In the genomic region with DNA sequence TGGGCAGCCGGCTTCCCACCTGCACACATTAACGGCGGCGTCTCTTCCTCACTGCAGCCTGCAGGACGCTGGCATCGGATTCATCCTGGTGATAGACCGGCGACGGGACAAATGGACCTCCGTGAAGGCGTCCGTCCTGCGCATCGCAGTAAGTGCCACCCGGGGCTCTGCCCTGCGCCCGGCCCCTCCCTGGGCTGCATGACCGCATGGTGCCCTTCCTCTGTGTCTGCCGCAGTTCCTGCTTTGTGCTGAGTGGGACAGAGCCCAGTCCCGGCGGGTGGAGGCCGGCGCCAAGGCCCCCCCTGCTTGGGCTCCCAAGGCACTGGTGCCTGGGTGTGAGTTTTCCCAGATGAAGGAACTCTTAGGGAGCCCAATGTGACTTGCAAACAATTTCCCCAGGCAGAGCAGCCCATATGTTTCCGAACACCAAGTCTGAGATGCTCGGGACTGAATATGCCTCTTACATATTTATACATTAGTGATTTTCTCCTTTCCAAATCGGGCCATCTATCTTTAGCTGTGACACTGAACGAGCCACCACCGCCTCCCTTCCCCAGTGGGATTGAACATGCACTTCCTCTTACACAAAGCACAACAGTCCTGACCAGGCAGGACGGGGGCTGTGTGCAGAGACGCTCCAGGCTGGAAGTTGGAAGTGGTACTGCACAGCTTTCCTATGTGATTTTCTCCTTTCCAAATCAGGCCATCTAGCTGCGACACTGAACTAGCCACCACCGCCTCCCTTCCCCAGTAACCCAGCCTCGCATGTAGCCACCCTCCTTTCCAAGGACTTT, we compare ENCODE assay signal across 15 cellular contexts.
DNase-seq lines count a peak whose midpoint lies in the region; ATAC-seq and TF ChIP-seq lines count a peak whose summit lies in the region.
"Had no signal": no experiment of that assay in that cellular context is flagged by ENCODE, and none has a peak within 500 bp of the region (broad histone marks: within the 10 kb centered on the region; RNA-seq: fewer than 3 reads in every experiment).

No MANE protein-coding gene starts in this region.

- peak in 3 of 4 donors; percentile 16 to 26 (median 26) for ATAC-seq in psoas muscle
- no peak for ATAC-seq in GM18511 (IDR thresholded peaks at IDR 0.05; ENCODE audit: unreplicated experiment)
- ATAC-seq in HG03342 (IDR thresholded peaks at IDR 0.05; ENCODE audit: unreplicated experiment): no peak
- no peak for ATAC-seq in GM19324 (IDR thresholded peaks at IDR 0.05; ENCODE audit: low FRiP score, unreplicated experiment)
- ATAC-seq: naive thymus-derived CD4-positive, alpha-beta T cell had no signal

- H3K27me3 ChIP-seq in A673 (replicated peaks; ENCODE audit: insufficient read depth, low read depth, low read length, poor library complexity) (peaks cover 64% of the 10 kb centered on the region), ascending aorta (no peaks in the 10 kb centered on the region), psoas muscle (ENCODE audit: insufficient read depth in 3 of 3, low read length in 2 of 3) (peaks cover 0 to 83% (median 20%) of the 10 kb centered on the region in 3 donors)
- H3K27me3 ChIP-seq: tibial nerve had no signal

- BruUV-seq in A673 (replicated peaks; lab: Mats Ljungman, UMichigan): no TSS peak

- H3K4me1 ChIP-seq in A673 (ENCODE audit: insufficient read depth, low read length, poor library complexity, severe bottlenecking): no peaks in the 10 kb centered on the region
- peaks cover 3 to 8% of the 10 kb centered on the region in 2 donors for H3K4me1 ChIP-seq in ascending aorta
- H3K4me1 ChIP-seq in psoas muscle: peaks cover 26% of the 10 kb centered on the region
- H3K4me1 ChIP-seq: A549, tibial nerve had no signal

- WGBS in psoas muscle, 3 donors: 19 to 38% (median 20%) methylated on average over 33 of the region's 33 CpGs

- intact Hi-C loops in A673 (cut with micrococcal nuclease; ENCODE audit: unreplicated experiment): no loop called here
- intact Hi-C loops in ascending aorta (cut with DNase I): no loop called here
- intact Hi-C loops in psoas muscle (cut with DNase I): no loop called here

- no peak for DNase-seq in A673 (ENCODE audit: low spot score)
- DNase-seq in ascending aorta (ENCODE audit: low spot score in 2 of 2): no peak
- DNase-seq in hippocampal formation (lab: John Stamatoyannopoulos, UW): peak; percentile 65 to 71
- no peak for DNase-seq in psoas muscle
- no peak for DNase-seq in SKM-1 (lab: John Stamatoyannopoulos, UW; ENCODE audit: unreplicated experiment)
- DNase-seq: activated CD8-positive, alpha-beta memory T cell treated with anti-CD3 and anti-CD28 coated beads for 24 hours; HCEC 1CT; naive thymus-derived CD4-positive, alpha-beta T cell; NCI-H2107; NCI-H748 treated with DMSO at 0.1 percent for 48 hours had no signal

- TF ChIP-seq CTCF in A673 (conservative IDR thresholded peaks at IDR 0.05; ENCODE audit: low read depth, low read length) (no peak), ascending aorta (IDR thresholded peaks at IDR 0.05) (no peak), psoas muscle (IDR thresholded peaks at IDR 0.05) (no peak)

- H3K4me3 ChIP-seq in A673 (ENCODE audit: low read depth, low read length, poor library complexity, severe bottlenecking) (peak overlapping the region; percentile 40), ascending aorta (peak overlapping the region; percentile 23 to 66), psoas muscle (peak overlapping the region; percentile 38)
- H3K4me3 ChIP-seq: A549, tibial nerve had no signal

- CTCF ChIA-PET in A673 (lab: Charles Lee): no interaction called here

- no peaks in the 10 kb centered on the region for H3K9me3 ChIP-seq in A673 (ENCODE audit: low read depth, low read length, poor library complexity, severe bottlenecking)
- no peaks in the 10 kb centered on the region for H3K9me3 ChIP-seq in ascending aorta
- H3K9me3 ChIP-seq in psoas muscle: no peaks in the 10 kb centered on the region
- H3K9me3 ChIP-seq: A549, tibial nerve had no signal

- H3K36me3 ChIP-seq in A673 (ENCODE audit: insufficient read depth, low read length, poor library complexity, severe bottlenecking) (no peaks in the 10 kb centered on the region), ascending aorta (no peaks in the 10 kb centered on the region), psoas muscle (ENCODE audit: insufficient read depth in 1 of 2, low read depth in 1 of 2) (no peaks in the 10 kb centered on the region)
- H3K36me3 ChIP-seq: tibial nerve had no signal

- POLR2A ChIA-PET in A673 (lab: Charles Lee; ENCODE audit: low non-redundant PET): no interaction called here

- no peak overlapping the region for H3K27ac ChIP-seq in A673 (ENCODE audit: low read depth, low read length, poor library complexity, severe bottlenecking)
- H3K27ac ChIP-seq in ascending aorta: peak overlapping the region in 1 of 2 donors; percentile 76
- no peak overlapping the region for H3K27ac ChIP-seq in psoas muscle
- H3K27ac ChIP-seq: A549, tibial nerve had no signal

Comparison
In these comparisons a context has a peak if more than half of its experiments do, and no peak if none do; other contexts are left out.
1. DNase-seq: peak in hippocampal formation (2 of 2); none in A673 (single experiment), ascending aorta (0 of 2), psoas muscle (0 of 2) and SKM-1 (single experiment).
2. ATAC-seq: peak in psoas muscle (3 of 4); none in GM18511 (single experiment), HG03342 (single experiment) and GM19324 (single experiment).
3. Peak in every context shown above with its lines, with median percentiles within 50 percentile points of each other: H3K4me3 ChIP-seq.